ENCODE assay signal across 13 cellular contexts in the genomic region with DNA sequence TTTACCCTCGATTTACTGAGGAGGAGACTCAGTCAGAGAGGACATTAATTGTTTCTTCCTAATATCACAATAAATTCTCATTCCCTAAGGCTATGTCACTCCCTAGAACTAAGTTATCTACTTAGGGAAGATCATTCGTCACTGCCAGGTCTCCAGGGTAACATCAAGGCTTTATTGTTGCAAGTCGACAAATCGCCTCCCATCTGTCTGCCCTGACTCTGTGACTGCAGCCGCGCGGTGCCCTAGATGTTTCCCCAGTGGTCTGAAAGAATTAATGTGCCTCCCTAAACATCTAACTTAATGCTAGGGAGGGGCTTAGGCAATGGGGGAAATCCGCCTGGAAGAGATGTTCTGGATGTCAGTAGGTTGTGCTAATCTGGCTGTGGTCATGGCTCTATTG.
DNase-seq lines count a peak whose midpoint lies in the region; ATAC-seq and TF ChIP-seq lines count a peak whose summit lies in the region.
"Had no signal": no experiment of that assay in that cellular context is flagged by ENCODE, and none has a peak within 500 bp of the region (broad histone marks: within the 10 kb centered on the region; RNA-seq: fewer than 3 reads in every experiment).

No MANE protein-coding gene starts in this region.

- POLR2A ChIA-PET in Caco-2 (lab: Charles Lee): no interaction called here

- peak; percentile 58 for DNase-seq in ELF-1 (ENCODE audit: low read depth, low spot score)
- DNase-seq in NCI-H82 treated with DMSO at 0.1 percent for 48 hours (lab: John Stamatoyannopoulos, UW; ENCODE audit: unreplicated experiment): peak; percentile 95
- DNase-seq in left kidney (ENCODE audit: low read depth, low spot score): peak; percentile 51
- no peak for DNase-seq in stimulated activated CD4-positive, alpha-beta T cell treated with anti-CD3 and anti-CD28 coated beads, Interleukin-2, amount 100 ng/mL, for 48 hours
- no peak for DNase-seq in activated naive CD8-positive, alpha-beta T cell treated with anti-CD3 and anti-CD28 coated beads for 36 hours
- DNase-seq in Caco-2: no peak
- DNase-seq: CD8-positive, alpha-beta T cell; COR-L47; DMS 273 treated with DMSO at 0.1 percent for 48 hours had no signal

- peaks cover 6% of the 10 kb centered on the region for H3K27me3 Mint-ChIP-seq in activated naive CD8-positive, alpha-beta T cell treated with anti-CD3 and anti-CD28 coated beads for 36 hours
- peaks cover 5% of the 10 kb centered on the region for H3K27me3 Mint-ChIP-seq in Caco-2 (ENCODE audit: insufficient read depth, unreplicated experiment)
- H3K27me3 Mint-ChIP-seq: B cell, IgD-negative memory B cell had no signal

- no peak for TF ChIP-seq CTCF in Caco-2 (IDR thresholded peaks at IDR 0.05; ENCODE audit: insufficient read depth in 1 of 2, low read depth in 1 of 2, low read length in 1 of 2, severe bottlenecking in 1 of 2, unreplicated experiment in 1 of 2)

- ATAC-seq in GM21786 (IDR thresholded peaks at IDR 0.05; ENCODE audit: unreplicated experiment): no peak
- ATAC-seq: CD8-positive, alpha-beta T cell had no signal

- H3K9me3 Mint-ChIP-seq in activated naive CD8-positive, alpha-beta T cell treated with anti-CD3 and anti-CD28 coated beads for 36 hours: no peaks in the 10 kb centered on the region
- H3K9me3 Mint-ChIP-seq in Caco-2 (ENCODE audit: unreplicated experiment): no peaks in the 10 kb centered on the region

- no peak overlapping the region for H3K4me3 ChIP-seq in Caco-2 (ENCODE audit: low read depth, low read length)
- H3K4me3 ChIP-seq: HAP-1 had no signal

- CTCF ChIA-PET in Caco-2 (lab: Charles Lee): no interaction called here

- H3K4me1 Mint-ChIP-seq in activated naive CD8-positive, alpha-beta T cell treated with anti-CD3 and anti-CD28 coated beads for 36 hours: no peaks in the 10 kb centered on the region
- no peaks in the 10 kb centered on the region for H3K4me1 Mint-ChIP-seq in Caco-2 (ENCODE audit: low read depth, unreplicated experiment)
- H3K4me1 Mint-ChIP-seq: B cell, IgD-negative memory B cell had no signal

- H3K27me3 ChIP-seq in Caco-2 (replicated peaks; ENCODE audit: control insufficient read depth, insufficient read depth, low read length): no peaks in the 10 kb centered on the region

- no peaks in the 10 kb centered on the region for H3K4me1 ChIP-seq in Caco-2
- H3K4me1 ChIP-seq: HAP-1 had no signal

- intact Hi-C loops in Caco-2 (cut with micrococcal nuclease; ENCODE audit: unreplicated experiment): loop anchor here (5.0 kb wide), 1 partner anchor 1710 kb away; no protein-coding TSS in a partner anchor

- H3K36me3 Mint-ChIP-seq in activated naive CD8-positive, alpha-beta T cell treated with anti-CD3 and anti-CD28 coated beads for 36 hours: no peaks in the 10 kb centered on the region
- no peaks in the 10 kb centered on the region for H3K36me3 Mint-ChIP-seq in Caco-2 (ENCODE audit: insufficient read depth, unreplicated experiment)
- H3K36me3 Mint-ChIP-seq: CD8-positive, alpha-beta T cell; IgD-negative memory B cell had no signal

- H3K9me3 ChIP-seq in Caco-2: no peaks in the 10 kb centered on the region
- H3K9me3 ChIP-seq: HAP-1 had no signal

- no peak overlapping the region for H3K4me3 Mint-ChIP-seq in activated naive CD8-positive, alpha-beta T cell treated with anti-CD3 and anti-CD28 coated beads for 36 hours
- no peak overlapping the region for H3K4me3 Mint-ChIP-seq in Caco-2 (ENCODE audit: unreplicated experiment)
- H3K4me3 Mint-ChIP-seq: B cell; CD8-positive, alpha-beta T cell; IgD-negative memory B cell had no signal

- H3K36me3 ChIP-seq in Caco-2 (ENCODE audit: control insufficient read depth, insufficient read depth, low read length): no peaks in the 10 kb centered on the region
- H3K36me3 ChIP-seq: HAP-1 had no signal

- no TSS peak for BruUV-seq in Caco-2 (replicated peaks; lab: Mats Ljungman, UMichigan)

- H3K27ac Mint-ChIP-seq in activated naive CD8-positive, alpha-beta T cell treated with anti-CD3 and anti-CD28 coated beads for 36 hours: no peak overlapping the region
- no peak overlapping the region for H3K27ac Mint-ChIP-seq in Caco-2 (ENCODE audit: unreplicated experiment)
- H3K27ac Mint-ChIP-seq: B cell; CD8-positive, alpha-beta T cell; IgD-negative memory B cell had no signal

Comparison
In these comparisons a context has a peak if more than half of its experiments do, and no peak if none do; other contexts are left out.
1. DNase-seq: peak in ELF-1 (single experiment), NCI-H82 treated with DMSO at 0.1 percent for 48 hours (single experiment) and left kidney (single experiment); none in stimulated activated CD4-positive, alpha-beta T cell treated with anti-CD3 and anti-CD28 coated beads, Interleukin-2, amount 100 ng/mL, for 48 hours (0 of 2), activated naive CD8-positive, alpha-beta T cell treated with anti-CD3 and anti-CD28 coated beads for 36 hours (single experiment) and Caco-2 (0 of 2).